ENCODE assay signal across 25 cellular contexts in genomic region chr10:77859200-77859864, GRCh38.
"Had no signal": no experiment of that assay in that cellular context is flagged by ENCODE, and none has a peak within 500 bp of the region (broad histone marks: within the 10 kb centered on the region; RNA-seq: fewer than 3 reads in every experiment).

No MANE protein-coding gene starts in this region.

- H3K4me3 ChIP-seq: body of pancreas, lower lobe of right lung, tibial artery had no signal

- H3K9me3 Mint-ChIP-seq: activated CD4-positive, alpha-beta T cell treated with anti-CD3 and anti-CD28 coated beads, Interleukin-2, amount 10 ng/mL, durations not matched to agents 24 days and 14 days; activated CD8-positive, alpha-beta T cell treated with anti-CD3 and anti-CD28 coated beads for 36 hours; activated naive CD8-positive, alpha-beta T cell treated with anti-CD3 and anti-CD28 coated beads, Interleukin-2, amount 50 U/mL, for 24 hours; activated T-helper 1 cell treated with anti-CD3 and anti-CD28 coated beads, Interleukin-12 subunit alpha, Interleukin-12 subunit beta, Interleukin-2, Interleukin-4 antibody, amounts not matched to agents 30 ng/mL and 10 ng/mL and 1 ng/mL, durations not matched to agents 14 hours and 24 hours and 36 hours; dendritic cell treated with granulocyte-macrophage colony-stimulating factor and Interleukin-4, amounts not matched to agents 40 ng/mL and 50 ng/mL, for 4 days had no signal

- H3K4me3 Mint-ChIP-seq: activated CD4-positive, alpha-beta T cell treated with anti-CD3 and anti-CD28 coated beads, Interleukin-2, amount 10 ng/mL, durations not matched to agents 24 days and 14 days; activated CD8-positive, alpha-beta memory T cell treated with anti-CD3 and anti-CD28 coated beads, Interleukin-2, amount 10 ng/mL, durations not matched to agents 7 days and 5 days; activated CD8-positive, alpha-beta T cell treated with anti-CD3 and anti-CD28 coated beads for 36 hours; activated naive CD8-positive, alpha-beta T cell treated with anti-CD3 and anti-CD28 coated beads, Interleukin-2, amount 50 U/mL, for 24 hours; activated T-helper 1 cell treated with anti-CD3 and anti-CD28 coated beads, Interleukin-12 subunit alpha, Interleukin-12 subunit beta, Interleukin-2, Interleukin-4 antibody, amounts not matched to agents 30 ng/mL and 10 ng/mL and 1 ng/mL, durations not matched to agents 14 hours and 24 hours and 36 hours; dendritic cell treated with granulocyte-macrophage colony-stimulating factor and Interleukin-4, amounts not matched to agents 40 ng/mL and 50 ng/mL, for 4 days; naive B cell; T-helper 17 cell had no signal

- H3K9me3 ChIP-seq: body of pancreas, lower lobe of right lung, tibial artery had no signal

- H3K27ac ChIP-seq: body of pancreas, foreskin keratinocyte, lower lobe of right lung, tibial artery had no signal

- H3K27me3 Mint-ChIP-seq: activated CD4-positive, alpha-beta T cell treated with anti-CD3 and anti-CD28 coated beads, Interleukin-2, amount 10 ng/mL, durations not matched to agents 24 days and 14 days; activated CD8-positive, alpha-beta T cell treated with anti-CD3 and anti-CD28 coated beads for 36 hours; activated naive CD8-positive, alpha-beta T cell treated with anti-CD3 and anti-CD28 coated beads, Interleukin-2, amount 50 U/mL, for 24 hours; dendritic cell treated with granulocyte-macrophage colony-stimulating factor and Interleukin-4, amounts not matched to agents 40 ng/mL and 50 ng/mL, for 4 days; naive B cell; T-helper 17 cell had no signal

- H3K4me1 ChIP-seq: body of pancreas, lower lobe of right lung had no signal

- H3K4me1 Mint-ChIP-seq: activated CD4-positive, alpha-beta T cell treated with anti-CD3 and anti-CD28 coated beads, Interleukin-2, amount 10 ng/mL, durations not matched to agents 24 days and 14 days; activated CD8-positive, alpha-beta memory T cell treated with anti-CD3 and anti-CD28 coated beads, Interleukin-2, amount 10 ng/mL, durations not matched to agents 7 days and 5 days; activated naive CD8-positive, alpha-beta T cell treated with anti-CD3 and anti-CD28 coated beads, Interleukin-2, amount 50 U/mL, for 24 hours; naive B cell; T-helper 17 cell had no signal

- DNase-seq: activated CD4-positive, alpha-beta T cell treated with anti-CD3 and anti-CD28 coated beads, Interleukin-2, amount 10 ng/mL, durations not matched to agents 24 days and 14 days; activated CD8-positive, alpha-beta memory T cell treated with anti-CD3 and anti-CD28 coated beads, Interleukin-2, amount 10 ng/mL, durations not matched to agents 7 days and 5 days; activated CD8-positive, alpha-beta T cell treated with anti-CD3 and anti-CD28 coated beads for 36 hours; activated gamma-delta T cell; activated naive CD4-positive, alpha-beta T cell treated with anti-CD3 and anti-CD28 coated beads, Interleukin-2, amount 50 U/mL, for 16 hours; activated naive CD8-positive, alpha-beta T cell treated with anti-CD3 and anti-CD28 coated beads, Interleukin-2, amount 50 U/mL, for 24 hours; activated T-cell treated with anti-CD3 and anti-CD28 coated beads for 4 hours; body of pancreas; caudate nucleus; effector CD4-positive, alpha-beta T cell; foreskin keratinocyte; kidney; naive B cell; nucleus accumbens; posterior cingulate gyrus; retina; stimulated activated CD4-positive, alpha-beta T cell treated with anti-CD3 and anti-CD28 coated beads, Interleukin-12 subunit alpha, Interleukin-12 subunit beta, amount 100 ng/mL, for 4 hours; stimulated activated CD4-positive, alpha-beta T cell treated with anti-CD3 and anti-CD28 coated beads, Interleukin-4, amount 100 ng/mL, for 4 hours; stimulated activated naive CD8-positive, alpha-beta T cell treated with anti-CD3 and anti-CD28 coated beads, Interleukin-15, Interleukin-2, amounts not matched to agents 100 U/mL and 50 U/mL, for 24 hours; T-helper 17 cell; tibial artery had no signal

- ATAC-seq: activated CD4-positive, CD25-positive, alpha-beta regulatory T cell treated with anti-CD3 and anti-CD28 coated beads, Interleukin-2, amount 50 U/mL, for 24 hours; activated CD8-positive, alpha-beta memory T cell treated with anti-CD3 and anti-CD28 coated beads, Interleukin-2, amount 10 ng/mL, durations not matched to agents 7 days and 5 days; activated CD8-positive, alpha-beta T cell treated with anti-CD3 and anti-CD28 coated beads for 36 hours; activated naive CD8-positive, alpha-beta T cell treated with anti-CD3 and anti-CD28 coated beads, Interleukin-2, amount 50 U/mL, for 24 hours; body of pancreas; foreskin keratinocyte; lower lobe of right lung; stimulated activated naive CD8-positive, alpha-beta T cell treated with anti-CD3 and anti-CD28 coated beads, Interleukin-15, Interleukin-2, amounts not matched to agents 100 U/mL and 50 U/mL, for 24 hours; T-helper 17 cell had no signal

- H3K36me3 Mint-ChIP-seq: activated CD8-positive, alpha-beta memory T cell treated with anti-CD3 and anti-CD28 coated beads, Interleukin-2, amount 10 ng/mL, durations not matched to agents 7 days and 5 days; naive B cell had no signal

- H3K27me3 ChIP-seq: body of pancreas, foreskin keratinocyte, tibial artery had no signal

- H3K27ac Mint-ChIP-seq: activated CD4-positive, alpha-beta T cell treated with anti-CD3 and anti-CD28 coated beads, Interleukin-2, amount 10 ng/mL, durations not matched to agents 24 days and 14 days; activated CD8-positive, alpha-beta memory T cell treated with anti-CD3 and anti-CD28 coated beads, Interleukin-2, amount 10 ng/mL, durations not matched to agents 7 days and 5 days; activated CD8-positive, alpha-beta T cell treated with anti-CD3 and anti-CD28 coated beads for 36 hours; activated naive CD8-positive, alpha-beta T cell treated with anti-CD3 and anti-CD28 coated beads, Interleukin-2, amount 50 U/mL, for 24 hours; activated T-helper 1 cell treated with anti-CD3 and anti-CD28 coated beads, Interleukin-12 subunit alpha, Interleukin-12 subunit beta, Interleukin-2, Interleukin-4 antibody, amounts not matched to agents 30 ng/mL and 10 ng/mL and 1 ng/mL, durations not matched to agents 14 hours and 24 hours and 36 hours; dendritic cell treated with granulocyte-macrophage colony-stimulating factor and Interleukin-4, amounts not matched to agents 40 ng/mL and 50 ng/mL, for 4 days; naive B cell; T-helper 17 cell had no signal
